17 cellular contexts compared by ENCODE assay signal in the genomic region with DNA sequence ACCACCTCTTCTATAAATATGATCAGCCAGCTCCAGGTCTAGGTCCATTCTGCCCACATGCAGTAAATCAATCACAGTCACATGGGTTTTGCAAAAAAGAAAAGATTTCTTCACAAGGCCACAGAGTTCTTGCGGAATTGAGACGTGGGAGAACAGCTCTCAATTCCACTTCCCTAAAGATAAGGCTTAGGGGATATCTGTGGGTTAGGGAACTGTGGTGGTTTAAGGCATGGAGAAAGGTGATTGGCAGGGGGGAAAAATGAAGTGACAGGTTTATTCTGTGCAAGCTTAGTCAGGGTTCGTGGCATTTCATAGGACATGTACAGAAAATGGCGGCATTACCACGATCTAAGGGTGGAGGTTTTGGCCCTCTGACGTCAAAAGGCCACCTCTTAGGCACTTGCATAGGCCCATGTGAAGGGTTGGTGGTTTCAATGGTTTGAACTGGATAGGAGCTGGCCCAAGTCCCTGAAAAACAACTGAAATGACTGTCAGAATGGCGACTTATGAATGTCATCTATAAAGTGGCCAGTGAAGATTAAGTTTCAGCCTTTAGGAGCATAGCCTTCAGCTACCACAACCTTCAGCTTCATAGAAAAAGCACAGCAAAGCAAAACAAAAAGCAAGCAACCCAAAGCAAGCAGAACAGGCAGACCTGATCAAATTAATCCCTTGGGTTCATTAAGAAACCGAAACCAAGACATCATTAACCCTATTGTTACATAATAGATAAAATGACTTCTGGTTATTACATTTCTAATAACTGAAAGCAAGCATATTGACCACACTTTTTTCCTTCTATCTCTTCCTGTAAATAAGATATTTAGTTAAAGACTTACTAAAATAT.
"Had no signal": no experiment of that assay in that cellular context is flagged by ENCODE, and none has a peak within 500 bp of the region (broad histone marks: within the 10 kb centered on the region; RNA-seq: fewer than 3 reads in every experiment).

No MANE protein-coding gene starts in this region.

- H3K4me3 ChIP-seq: esophagus squamous epithelium, hepatocyte, prostate gland, right atrium auricular region, skin epidermis, suprapubic skin had no signal

- H3K36me3 ChIP-seq: esophagus squamous epithelium, prostate gland, right atrium auricular region, suprapubic skin had no signal

- H3K9me3 ChIP-seq: esophagus squamous epithelium, prostate gland, right atrium auricular region, suprapubic skin had no signal

- H3K4me1 ChIP-seq: esophagus squamous epithelium, prostate gland, right atrium auricular region, suprapubic skin had no signal

- ATAC-seq: effector memory CD8-positive, alpha-beta T cell; naive thymus-derived CD8-positive, alpha-beta T cell had no signal

- H3K27me3 ChIP-seq: esophagus squamous epithelium, hepatocyte, right atrium auricular region, suprapubic skin had no signal

- DNase-seq: activated B cell treated with CpG ODN at 0.5 μM for 24 hours; activated CD4-positive, alpha-beta memory T cell treated with anti-CD3 and anti-CD28 coated beads for 36 hours; activated CD4-positive, alpha-beta T cell treated with anti-CD3 and anti-CD28 coated beads for 4 hours; activated naive CD4-positive, alpha-beta T cell treated with Interleukin-2 at 50 U/mL for 16 hours; activated T-cell treated with anti-CD3 and anti-CD28 coated beads, Interleukin-2, amount 50 U/mL, for 24 hours; anterior cingulate cortex; caudate nucleus; effector memory CD8-positive, alpha-beta T cell; esophagus squamous epithelium; mesendoderm; naive thymus-derived CD8-positive, alpha-beta T cell; trophoblast cell had no signal

- H3K27ac ChIP-seq: esophagus squamous epithelium, hepatocyte, prostate gland, right atrium auricular region, skin epidermis, suprapubic skin had no signal
